Comparison of ENCODE assay signal across 16 cellular contexts in the genomic region with DNA sequence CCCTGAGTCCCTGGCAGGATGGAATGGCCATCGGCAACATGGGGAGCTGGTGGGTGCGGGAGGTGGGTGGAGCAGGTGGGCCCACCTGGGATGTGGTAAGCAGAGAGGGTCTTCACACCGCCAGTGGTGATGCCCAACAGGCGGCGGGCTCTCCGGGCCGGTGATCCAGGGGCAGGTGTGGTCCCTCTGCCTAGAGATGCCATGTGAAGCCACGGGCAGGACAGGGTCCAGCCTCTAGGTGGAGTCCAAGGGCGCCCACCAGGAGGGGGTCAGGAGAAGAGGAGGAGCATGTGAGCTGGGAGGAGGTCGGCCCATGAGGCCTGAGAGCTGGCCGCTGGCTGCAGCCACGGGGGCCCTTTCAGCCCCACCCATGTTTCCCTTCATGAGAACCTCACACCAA.
A peak's percentile ranks its signal among the peaks of the same experiment; 100 is the strongest.
DNase-seq lines count a peak whose midpoint lies in the region; ATAC-seq and TF ChIP-seq lines count a peak whose summit lies in the region.
"Had no signal": no experiment of that assay in that cellular context is flagged by ENCODE, and none has a peak within 500 bp of the region (broad histone marks: within the 10 kb centered on the region; RNA-seq: fewer than 3 reads in every experiment).

No MANE protein-coding gene starts in this region.

- H3K27me3 ChIP-seq in H7 (ENCODE audit: control insufficient read depth, insufficient read depth, low read length) (no peaks in the 10 kb centered on the region), ascending aorta (no peaks in the 10 kb centered on the region), thoracic aorta (replicated peaks; ENCODE audit: insufficient read depth) (no peaks in the 10 kb centered on the region)

- H3K4me3 ChIP-seq in H7 (ENCODE audit: insufficient read depth, low read depth, low read length), result no peak overlapping the region
- H3K4me3 ChIP-seq in ascending aorta, result no peak overlapping the region
- H3K4me3 ChIP-seq in thoracic aorta, result no peak overlapping the region

- ATAC-seq in left lobe of liver, result peak; percentile 40
- ATAC-seq in thoracic aorta (ENCODE audit: insufficient number of reproducible peaks, low FRiP score, low read depth), result no peak
- ATAC-seq in HG02840 (IDR thresholded peaks at IDR 0.05; ENCODE audit: low FRiP score, unreplicated experiment), result no peak
- ATAC-seq: activated CD4-positive, CD25-positive, alpha-beta regulatory T cell treated with anti-CD3 and anti-CD28 coated beads, Interleukin-2, amount 50 U/mL, for 24 hours; Panc1; T-cell had no signal

- H3K4me1 ChIP-seq in ascending aorta, result peaks cover 24 to 66% of the 10 kb centered on the region in 2 donors
- H3K4me1 ChIP-seq in thoracic aorta (ENCODE audit: control insufficient read depth in 1 of 2, low read depth in 2 of 2), result peaks cover 39 to 87% of the 10 kb centered on the region in 2 donors

- H3K36me3 ChIP-seq in H7 (replicated peaks; ENCODE audit: control insufficient read depth, insufficient read depth, low read length) (no peaks in the 10 kb centered on the region; the same call in 1 of the 2 replicates), ascending aorta (peaks cover 3 to 29% of the 10 kb centered on the region in 2 donors), thoracic aorta (no peaks in the 10 kb centered on the region)

- intact Hi-C loops in ascending aorta (cut with DNase I), result no loop called here

- peak; percentile 77 for DNase-seq in H7
- DNase-seq in ascending aorta (ENCODE audit: low spot score in 2 of 2), result no peak
- no peak for DNase-seq in left lobe of liver (ENCODE audit: low spot score)
- no peak for DNase-seq in thoracic aorta (ENCODE audit: low spot score)
- DNase-seq in NCI-H1930 (lab: John Stamatoyannopoulos, UW), result no peak
- no peak for DNase-seq in COLO829 (ENCODE audit: low spot score)
- DNase-seq: activated CD8-positive, alpha-beta memory T cell treated with anti-CD3 and anti-CD28 coated beads, Interleukin-2, amount 50 U/mL, for 4 hours; activated naive CD4-positive, alpha-beta T cell treated with anti-CD3 and anti-CD28 coated beads for 36 hours; EL; NCI-H187 treated with DMSO at 0.1 percent for 48 hours; NCI-H526 treated with DMSO at 0.1 percent for 48 hours; stimulated activated CD4-positive, alpha-beta T cell treated with anti-CD3 and anti-CD28 coated beads, Interleukin-4, amount 100 ng/mL, for 4 hours; T-cell had no signal

- no peaks in the 10 kb centered on the region for H3K9me3 ChIP-seq in ascending aorta
- no peaks in the 10 kb centered on the region for H3K9me3 ChIP-seq in thoracic aorta

- H3K27ac ChIP-seq in ascending aorta, result peak overlapping the region; percentile 66 to 95
- peak overlapping the region; percentile 35 to 52 for H3K27ac ChIP-seq in thoracic aorta

- no peak for TF ChIP-seq CTCF in ascending aorta (IDR thresholded peaks at IDR 0.05)
- no peak for TF ChIP-seq CTCF in thoracic aorta (IDR thresholded peaks at IDR 0.05)
